In the genomic region with DNA sequence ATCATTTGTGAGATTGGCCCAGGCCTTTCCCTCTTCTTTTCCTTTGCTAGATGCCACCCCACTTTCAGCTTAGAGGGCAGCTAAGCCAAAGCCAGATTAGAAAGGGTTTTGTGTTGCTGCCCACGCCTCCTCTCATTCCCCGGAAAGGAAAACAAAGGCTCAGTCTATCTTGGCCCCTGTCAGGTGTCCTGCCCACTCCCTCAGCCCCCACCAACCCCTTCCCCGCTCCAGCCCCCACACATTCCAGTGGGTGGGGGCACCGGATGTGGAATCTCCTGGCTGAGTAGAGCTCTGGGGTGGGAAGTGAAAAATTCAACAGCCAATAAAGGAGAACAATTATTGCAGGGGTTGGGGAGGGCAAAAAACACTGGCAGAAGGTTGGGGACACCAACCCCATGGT, we compare ENCODE assay signal across 6 cellular contexts. TPM values are rescaled to one million over a fixed set of nuclear protein-coding genes. Genes with fewer than 3 reads are reported as not detected.
A peak's percentile ranks its signal among the peaks of the same experiment; 100 is the strongest.
DNase-seq lines count a peak whose midpoint lies in the region; ATAC-seq and TF ChIP-seq lines count a peak whose summit lies in the region.

No MANE protein-coding gene starts in this region.

- peaks cover 60% of the 10 kb centered on the region for H3K4me1 Mint-ChIP-seq in activated CD8-positive, alpha-beta memory T cell treated with anti-CD3 and anti-CD28 coated beads, Interleukin-2, amount 10 ng/mL, durations not matched to agents 7 days and 5 days

- intact Hi-C loops in thyroid gland (cut with DNase I), result no loop called here

- peaks cover 6% of the 10 kb centered on the region for H3K36me3 Mint-ChIP-seq in activated CD8-positive, alpha-beta memory T cell treated with anti-CD3 and anti-CD28 coated beads, Interleukin-2, amount 10 ng/mL, durations not matched to agents 7 days and 5 days

- no peaks in the 10 kb centered on the region for H3K9me3 ChIP-seq in thyroid gland

- H3K4me3 Mint-ChIP-seq in activated CD8-positive, alpha-beta memory T cell treated with anti-CD3 and anti-CD28 coated beads, Interleukin-2, amount 10 ng/mL, durations not matched to agents 7 days and 5 days, result peak overlapping the region; percentile 90

- TF ChIP-seq CTCF in foreskin fibroblast (IDR thresholded peaks at IDR 0.05; ENCODE audit: low read depth, low read length) (no peak), thyroid gland (IDR thresholded peaks at IDR 0.05) (no peak)

- peak overlapping the region; percentile 3 to 88 (median 20) for H3K27ac ChIP-seq in thyroid gland

- H3K36me3 ChIP-seq in thyroid gland, result no peaks in the 10 kb centered on the region

- no peak for ATAC-seq in activated CD8-positive, alpha-beta memory T cell treated with anti-CD3 and anti-CD28 coated beads, Interleukin-2, amount 10 ng/mL, durations not matched to agents 7 days and 5 days
- no peak for ATAC-seq in GM19395 (IDR thresholded peaks at IDR 0.05; ENCODE audit: unreplicated experiment)

- no peak for TF ChIP-seq POLR2A in thyroid gland (IDR thresholded peaks at IDR 0.05)

- no peak overlapping the region for H3K27ac Mint-ChIP-seq in activated CD8-positive, alpha-beta memory T cell treated with anti-CD3 and anti-CD28 coated beads, Interleukin-2, amount 10 ng/mL, durations not matched to agents 7 days and 5 days

- no peaks in the 10 kb centered on the region for H3K9me3 Mint-ChIP-seq in activated CD8-positive, alpha-beta memory T cell treated with anti-CD3 and anti-CD28 coated beads, Interleukin-2, amount 10 ng/mL, durations not matched to agents 7 days and 5 days (ENCODE audit: low read depth)

- CTCF ChIA-PET in activated CD8-positive, alpha-beta memory T cell treated with anti-CD3 and anti-CD28 coated beads, Interleukin-2, amount 10 ng/mL, durations not matched to agents 7 days and 5 days (lab: Charles Lee), result interaction anchor here (1.0 to 11.3 kb wide), 4 partner anchors 12 to 71 kb away, joined by 4 to 233 read pairs (median 16); a partner anchor contains a TSS

- H3K27me3 Mint-ChIP-seq in activated CD8-positive, alpha-beta memory T cell treated with anti-CD3 and anti-CD28 coated beads, Interleukin-2, amount 10 ng/mL, durations not matched to agents 7 days and 5 days, result peaks cover 2% of the 10 kb centered on the region

- H3K4me1 ChIP-seq in thyroid gland, result peaks cover 24 to 44% of the 10 kb centered on the region in 2 donors

- 35 to 48% methylated on average over 4 of the region's 4 CpGs for whole genome bisulfite sequencing in thyroid gland, 2 donors

- H3K4me3 ChIP-seq in foreskin fibroblast (ENCODE audit: low read depth in 1 of 2, low read length in 2 of 2) (peak overlapping the region; percentile 10 to 59), thyroid gland (replicated peaks in 1 of 3) (no peak overlapping the region)

- DNase-seq in activated CD8-positive, alpha-beta memory T cell treated with anti-CD3 and anti-CD28 coated beads, Interleukin-2, amount 10 ng/mL, durations not matched to agents 7 days and 5 days, result no peak
- DNase-seq in activated CD8-positive, alpha-beta memory T cell treated with anti-CD3 and anti-CD28 coated beads, Interleukin-2, amount 50 U/mL, for 4 hours, result no peak
- no peak for DNase-seq in foreskin fibroblast
- DNase-seq in thyroid gland, result no peak
- DNase-seq in SHP77 (lab: John Stamatoyannopoulos, UW), result no peak

- no peaks in the 10 kb centered on the region for H3K27me3 ChIP-seq in thyroid gland

RNA-seq across cellular contexts. Expression of a gene that starts 2.2 kb away (rescaled TPM):
- total RNA-seq in activated CD8-positive, alpha-beta memory T cell treated with anti-CD3 and anti-CD28 coated beads, Interleukin-2, amount 10 ng/mL, durations not matched to agents 7 days and 5 days, result 10 to 100 TPM; 11.1 to 14.4 TPM
- 1 to 10 TPM in 3 of 4 donors, under 1 TPM in 1; 0.94 to 9.7 (median 6.8) TPM for total RNA-seq in thyroid gland

RNA-seq across cellular contexts. Expression of a gene that starts 2.2 kb away (rescaled TPM):
- total RNA-seq in activated CD8-positive, alpha-beta memory T cell treated with anti-CD3 and anti-CD28 coated beads, Interleukin-2, amount 10 ng/mL, durations not matched to agents 7 days and 5 days, result 100 to 1,000 TPM; 151 to 152 TPM
- 100 to 1,000 TPM; 117 to 440 (median 246) TPM for total RNA-seq in thyroid gland

RNA-seq across cellular contexts. Expression of a gene that starts 10.3 kb away (rescaled TPM):
- 1 to 10 TPM; 3.7 to 4.4 TPM for total RNA-seq in activated CD8-positive, alpha-beta memory T cell treated with anti-CD3 and anti-CD28 coated beads, Interleukin-2, amount 10 ng/mL, durations not matched to agents 7 days and 5 days
- 10 to 100 TPM in 2 of 4 donors, 1 to 10 TPM in 2; 7.9 to 16.9 (median 9.8) TPM for total RNA-seq in thyroid gland

RNA-seq across cellular contexts. Expression of a gene that starts 10.8 kb away (rescaled TPM):
- 100 to 1,000 TPM; 222 to 288 TPM for total RNA-seq in activated CD8-positive, alpha-beta memory T cell treated with anti-CD3 and anti-CD28 coated beads, Interleukin-2, amount 10 ng/mL, durations not matched to agents 7 days and 5 days
- 1,000 to 10,000 TPM in 3 of 4 donors, 100 to 1,000 TPM in 1; 683 to 1,145 (median 1,122) TPM for total RNA-seq in thyroid gland

RNA-seq across cellular contexts. Expression of a gene that starts 24.9 kb away (rescaled TPM):
- 10 to 100 TPM; 10.9 to 14.1 TPM for total RNA-seq in activated CD8-positive, alpha-beta memory T cell treated with anti-CD3 and anti-CD28 coated beads, Interleukin-2, amount 10 ng/mL, durations not matched to agents 7 days and 5 days
- 1 to 10 TPM; 4.8 to 7.5 (median 6.7) TPM for total RNA-seq in thyroid gland

Comparison
In these comparisons a context has a peak if more than half of its experiments do, and no peak if none do; other contexts are left out.
1. H3K4me3 ChIP-seq: peak in foreskin fibroblast (2 of 2); none in thyroid gland (0 of 3).